In genomic region chr22:26894362-26894761, GRCh38 we compare ENCODE assay signal across 12 cellular contexts.
DNase-seq lines count a peak whose midpoint lies in the region; ATAC-seq and TF ChIP-seq lines count a peak whose summit lies in the region.
"Had no signal": no experiment of that assay in that cellular context is flagged by ENCODE, and none has a peak within 500 bp of the region (broad histone marks: within the 10 kb centered on the region; RNA-seq: fewer than 3 reads in every experiment).

No MANE protein-coding gene starts in this region.

- ATAC-seq in HG03196 (IDR thresholded peaks at IDR 0.05; ENCODE audit: unreplicated experiment): no peak
- no peak for ATAC-seq in left colon
- ATAC-seq in GM21390 (IDR thresholded peaks at IDR 0.05; ENCODE audit: unreplicated experiment): no peak

- DNase-seq in EH (ENCODE audit: low read depth): peak; percentile 23
- peak in 1 of 2 experiments; percentile 25 for DNase-seq in SJSA1 (ENCODE audit: low read depth in 1 of 2, low spot score in 2 of 2)
- peak; percentile 22 for DNase-seq in fibroblast of mammary gland (ENCODE audit: low read depth)
- no peak for DNase-seq in progenitor cell of endocrine pancreas (ENCODE audit: low spot score, unreplicated experiment)
- no peak for DNase-seq in left colon
- DNase-seq in OCI-M2 (lab: John Stamatoyannopoulos, UW; ENCODE audit: unreplicated experiment): no peak
- DNase-seq: cerebellar nuclear complex, NCI-H774 had no signal

- no peaks in the 10 kb centered on the region for H3K27me3 ChIP-seq in SJSA1 (replicated peaks)
- H3K27me3 ChIP-seq: thyroid gland had no signal

- H3K36me3 ChIP-seq in SJSA1: no peaks in the 10 kb centered on the region
- H3K36me3 ChIP-seq: thyroid gland had no signal

- H3K4me3 ChIP-seq in SJSA1: no peak overlapping the region
- no peak overlapping the region for H3K4me3 ChIP-seq in fibroblast of mammary gland (ENCODE audit: control insufficient read depth, low read depth, low read length)
- H3K4me3 ChIP-seq: thyroid gland had no signal

- H3K4me1 Mint-ChIP-seq in progenitor cell of endocrine pancreas (ENCODE audit: low read depth): peaks cover 6% of the 10 kb centered on the region
- H3K4me1 Mint-ChIP-seq: activated naive CD4-positive, alpha-beta T cell treated with anti-CD3 and anti-CD28 coated beads, Interleukin-2, amount 50 U/mL, for 24 hours had no signal

- H3K4me1 ChIP-seq in SJSA1 (replicated peaks): peaks cover 46% of the 10 kb centered on the region

- peaks cover 2% of the 10 kb centered on the region for H3K9me3 Mint-ChIP-seq in progenitor cell of endocrine pancreas (ENCODE audit: low read depth)
- H3K9me3 Mint-ChIP-seq: activated naive CD4-positive, alpha-beta T cell treated with anti-CD3 and anti-CD28 coated beads, Interleukin-2, amount 50 U/mL, for 24 hours had no signal

- H3K9me3 ChIP-seq in SJSA1 (replicated peaks): no peaks in the 10 kb centered on the region
- H3K9me3 ChIP-seq: thyroid gland had no signal

- H3K36me3 Mint-ChIP-seq in progenitor cell of endocrine pancreas (ENCODE audit: insufficient read depth): no peaks in the 10 kb centered on the region

- no peak for TF ChIP-seq CTCF in fibroblast of mammary gland (conservative IDR thresholded peaks at IDR 0.05; ENCODE audit: control insufficient read depth, insufficient read depth, low read depth, low read length)
- no peak for TF ChIP-seq CTCF in progenitor cell of endocrine pancreas (IDR thresholded peaks at IDR 0.05; ENCODE audit: unreplicated experiment)

- peak overlapping the region; percentile 87 for H3K27ac ChIP-seq in SJSA1

- intact Hi-C loops in left colon (cut with DNase I, micrococcal nuclease): no loop called here

- H3K4me3 Mint-ChIP-seq in progenitor cell of endocrine pancreas (ENCODE audit: low read depth): no peak overlapping the region
- H3K4me3 Mint-ChIP-seq: activated naive CD4-positive, alpha-beta T cell treated with anti-CD3 and anti-CD28 coated beads, Interleukin-2, amount 50 U/mL, for 24 hours had no signal

- H3K27me3 Mint-ChIP-seq in progenitor cell of endocrine pancreas: peaks cover 32% of the 10 kb centered on the region

- H3K27ac Mint-ChIP-seq in progenitor cell of endocrine pancreas: peak overlapping the region; percentile 19
- H3K27ac Mint-ChIP-seq: activated naive CD4-positive, alpha-beta T cell treated with anti-CD3 and anti-CD28 coated beads, Interleukin-2, amount 50 U/mL, for 24 hours had no signal

Comparison
In these comparisons a context has a peak if more than half of its experiments do, and no peak if none do; other contexts are left out.
1. DNase-seq: peak in EH (single experiment) and fibroblast of mammary gland (single experiment); none in progenitor cell of endocrine pancreas (single experiment), left colon (0 of 2) and OCI-M2 (single experiment).